In the genomic region with DNA sequence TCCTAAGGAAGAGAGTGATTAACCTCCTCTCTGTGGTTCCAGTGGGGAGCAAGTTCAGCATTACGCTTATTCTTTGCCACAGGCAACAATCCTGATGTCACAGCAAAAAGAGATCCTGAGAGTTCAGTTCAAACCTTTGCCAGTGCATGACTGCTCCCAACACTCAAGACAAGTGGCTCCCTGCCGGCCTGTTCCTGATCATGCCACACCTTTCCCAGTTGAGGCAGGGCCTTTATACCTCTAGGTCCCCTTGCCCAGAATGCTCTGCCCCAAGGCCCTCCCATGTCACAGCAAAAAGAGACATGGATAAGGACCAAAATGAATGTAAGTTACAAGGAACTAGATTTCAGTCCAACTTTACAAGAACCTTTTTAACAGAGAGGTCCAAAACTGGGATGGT, we compare ENCODE assay signal across 10 cellular contexts. TPM values are rescaled to one million over a fixed set of nuclear protein-coding genes. Genes with fewer than 3 reads are reported as not detected.
"Had no signal": no experiment of that assay in that cellular context is flagged by ENCODE, and none has a peak within 500 bp of the region (broad histone marks: within the 10 kb centered on the region; RNA-seq: fewer than 3 reads in every experiment).

No MANE protein-coding gene starts in this region.

- H3K4me1 Mint-ChIP-seq: IgD-negative memory B cell had no signal

- DNase-seq: GM23248, GOT3, H7, HFFc6 had no signal

- H3K9me3 Mint-ChIP-seq: HFFc6, IgD-negative memory B cell had no signal

- ATAC-seq: HCT116, HepG2 had no signal

- H3K4me3 ChIP-seq: GM23248, HAP-1 had no signal

- H3K4me1 ChIP-seq: HAP-1 had no signal

- H3K27ac Mint-ChIP-seq: HFFc6, IgD-negative memory B cell had no signal

- H3K9me3 ChIP-seq: HAP-1 had no signal

- H3K27ac ChIP-seq: GM23248, HL-60 had no signal

- H3K4me3 Mint-ChIP-seq: HFFc6, IgD-negative memory B cell had no signal

RNA-seq across cellular contexts. Expression of gene ARHGAP23, which starts 31.0 kb away (rescaled TPM):
- total RNA-seq: HepG2 had no signal
- polyA plus RNA-seq: IgD-negative memory B cell had no signal

RNA-seq across cellular contexts. Expression of gene GPR179, which starts 53.5 kb away (rescaled TPM):
- total RNA-seq: GM23248, HepG2, HFFc6, HT1080 had no signal
- polyA plus RNA-seq: GM23248, IgD-negative memory B cell had no signal
